In the genomic region with DNA sequence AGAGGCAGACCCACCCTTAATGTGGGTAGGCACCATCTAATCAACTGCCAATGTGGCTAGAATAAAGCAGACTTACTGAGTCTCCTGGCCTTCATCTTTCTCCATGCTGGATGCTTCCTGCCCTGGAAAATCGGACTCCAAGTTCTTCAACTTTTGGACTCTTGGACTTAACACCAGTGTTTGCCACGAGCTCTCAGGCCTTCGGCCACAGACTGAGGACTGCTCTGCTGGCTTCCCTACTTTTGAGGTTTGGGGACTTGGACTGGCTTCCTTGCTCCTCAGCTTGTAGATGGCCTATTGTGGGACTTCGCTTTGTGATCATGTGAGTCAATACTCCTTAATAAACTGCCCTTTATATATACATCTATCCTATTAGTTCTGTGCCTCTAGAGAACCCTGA, we compare ENCODE assay signal across 8 cellular contexts. TPM values are rescaled to one million over a fixed set of nuclear protein-coding genes. Genes with fewer than 3 reads are reported as not detected.
"Had no signal": no experiment of that assay in that cellular context is flagged by ENCODE, and none has a peak within 500 bp of the region (broad histone marks: within the 10 kb centered on the region; RNA-seq: fewer than 3 reads in every experiment).

No MANE protein-coding gene starts in this region.

- H3K4me3 Mint-ChIP-seq: HFFc6 had no signal

- H3K4me3 ChIP-seq: GM23248, HAP-1 had no signal

- ATAC-seq: HCT116 had no signal

- H3K27ac ChIP-seq: GM23248 had no signal

- H3K27ac Mint-ChIP-seq: HFFc6 had no signal

- DNase-seq: GM23248, GOT3, H7, HFFc6, IMR-90 had no signal

- H3K36me3 ChIP-seq: HAP-1 had no signal

- H3K4me1 ChIP-seq: HAP-1 had no signal

RNA-seq across cellular contexts. Expression of a gene that starts 21.9 kb away (rescaled TPM):
- total RNA-seq: GM23248, HT-29, IMR-90 had no signal
